In genomic region chr6:130212215-130212874, GRCh38 we compare ENCODE assay signal across 25 cellular contexts. TPM values are rescaled to one million over a fixed set of nuclear protein-coding genes. Genes with fewer than 3 reads are reported as not detected.
DNase-seq lines count a peak whose midpoint lies in the region; ATAC-seq, FAIRE-seq and TF ChIP-seq lines count a peak whose summit lies in the region.
"Had no signal": no experiment of that assay in that cellular context is flagged by ENCODE, and none has a peak within 500 bp of the region (broad histone marks: within the 10 kb centered on the region; RNA-seq: fewer than 3 reads in every experiment).

No MANE protein-coding gene starts in this region.

- H4K5ac ChIP-seq in mesendoderm (ENCODE audit: low read length): no peak overlapping the region

- H3K27ac ChIP-seq in CD8-positive, alpha-beta T cell (ENCODE audit: low read depth, low read length): no peak overlapping the region
- H3K27ac ChIP-seq in mesendoderm (ENCODE audit: low read depth, low read length): no peak overlapping the region
- H3K27ac ChIP-seq in thyroid gland: no peak overlapping the region
- H3K27ac ChIP-seq: 22Rv1, colonic mucosa, Peyer's patch, SJSA1, stomach had no signal

- H3K9ac ChIP-seq in mesendoderm (ENCODE audit: low read length): no peak overlapping the region

- H3K36me3 ChIP-seq in CD8-positive, alpha-beta T cell (ENCODE audit: insufficient read depth, low read length): peaks cover 16% of the 10 kb centered on the region
- H3K36me3 ChIP-seq in mesendoderm (ENCODE audit: control insufficient read depth, insufficient read depth, low read length): no peaks in the 10 kb centered on the region
- H3K36me3 ChIP-seq in thyroid gland: no peaks in the 10 kb centered on the region
- H3K36me3 ChIP-seq: colonic mucosa, Peyer's patch, SJSA1, stomach had no signal

- peak overlapping the region; percentile 83 for H3K18ac ChIP-seq in mesendoderm (ENCODE audit: low read length)

- peak overlapping the region; percentile 34 for H3K4me3 ChIP-seq in CD8-positive, alpha-beta T cell (ENCODE audit: low read depth, low read length)
- no peak overlapping the region for H3K4me3 ChIP-seq in mesendoderm (ENCODE audit: low read length)
- H3K4me3 ChIP-seq in thyroid gland (replicated peaks in 1 of 3): no peak overlapping the region
- H3K4me3 ChIP-seq: colonic mucosa, Peyer's patch, SJSA1, smooth muscle cell, stomach had no signal

- DNase-seq in T-helper 1 cell: no peak
- no peak for DNase-seq in CD8-positive, alpha-beta T cell
- DNase-seq in activated T-helper 2 cell treated with anti-CD3 and anti-CD28 coated beads, Interferon-gamma antibody, Interleukin-2, Interleukin-4, amounts not matched to agents 10 μg/mL and 5 μg/mL and 100 μg/mL, durations not matched to agents 14 hours and 24 hours and 36 hours (ENCODE audit: low spot score): no peak
- DNase-seq in mesendoderm: peak; percentile 25
- DNase-seq in D721Med (ENCODE audit: insufficient read length, low spot score): no peak
- DNase-seq in thyroid gland: no peak
- DNase-seq: activated B cell treated with CpG ODN at 0.5 μM for 24 hours; Calu3; colonic mucosa; EL; MM.1S; NCI-H1436 treated with DMSO at 0.1 percent for 48 hours; NCI-H524; nucleus accumbens; Peyer's patch; stimulated activated CD4-positive, alpha-beta T cell treated with anti-CD3 and anti-CD28 coated beads, Interleukin-2, amount 100 ng/mL, for 48 hours; stomach; T-helper 9 cell had no signal

- H3K56ac ChIP-seq in mesendoderm (ENCODE audit: low read length): peak overlapping the region; percentile 47

- peak overlapping the region; percentile 55 for H3K4me3 Mint-ChIP-seq in T-helper 1 cell treated with Interleukin-12 subunit alpha and Interleukin-12 subunit beta and Interleukin-4 antibody, amounts not matched to agents 30 μg/mL and 1 μg/mL, for 36 hours
- H3K4me3 Mint-ChIP-seq in CD8-positive, alpha-beta T cell: peak overlapping the region; percentile 87
- peak overlapping the region; percentile 10 for H3K4me3 Mint-ChIP-seq in activated T-helper 2 cell treated with anti-CD3 and anti-CD28 coated beads, Interferon-gamma antibody, Interleukin-2, Interleukin-4, amounts not matched to agents 10 μg/mL and 5 μg/mL and 100 μg/mL, durations not matched to agents 14 hours and 24 hours and 36 hours (ENCODE audit: low read depth)
- H3K4me3 Mint-ChIP-seq: activated B cell treated with CpG ODN at 0.5 μM for 24 hours, type B pancreatic cell had no signal

- H2BK120ac ChIP-seq in mesendoderm (ENCODE audit: low read depth, low read length): no peak overlapping the region

- CTCF ChIA-PET in CD8-positive, alpha-beta T cell (lab: Charles Lee): interaction anchor here (0.7 to 2.7 kb wide), 4 partner anchors 11 to 106 kb away, joined by 3 to 12 read pairs (median 4); partner anchors contain the start of gene SAMD3

- no peak overlapping the region for H2BK5ac ChIP-seq in mesendoderm (ENCODE audit: low read length)

- no peak overlapping the region for H3K4me2 ChIP-seq in mesendoderm (ENCODE audit: low read length)
- H3K4me2 ChIP-seq: smooth muscle cell had no signal

- H3K4ac ChIP-seq in mesendoderm (ENCODE audit: low read depth, low read length): no peak overlapping the region

- intact Hi-C loops in CD8-positive, alpha-beta T cell (cut with DNase I, micrococcal nuclease): loop anchor here in 1 of 2 experiments (10.0 kb wide), 1 partner anchor 52 kb away; no protein-coding TSS in a partner anchor
- intact Hi-C loops in activated T-helper 2 cell treated with anti-CD3 and anti-CD28 coated beads, Interferon-gamma antibody, Interleukin-2, Interleukin-4, amounts not matched to agents 10 μg/mL and 5 μg/mL and 100 μg/mL, durations not matched to agents 14 hours and 24 hours and 36 hours (cut with micrococcal nuclease): no loop called here
- intact Hi-C loops in thyroid gland (cut with DNase I): no loop called here

- H2BK15ac ChIP-seq in mesendoderm (replicated peaks; ENCODE audit: low read depth): peak overlapping the region; percentile 92

- POLR2A ChIA-PET in CD8-positive, alpha-beta T cell (lab: Charles Lee): interaction anchor here (0.8 to 1.2 kb wide), 3 partner anchors 11 to 80 kb away, joined by 3 read pairs; partner anchors contain the start of gene SAMD3

- FAIRE-seq in D721Med (lab: Jason Lieb, UNC): no peak

- no peak overlapping the region for H4K8ac ChIP-seq in mesendoderm (ENCODE audit: low read depth, low read length)

- no peaks in the 10 kb centered on the region for H3K27me3 ChIP-seq in CD8-positive, alpha-beta T cell (ENCODE audit: insufficient read depth, low read length)
- H3K27me3 ChIP-seq in mesendoderm (ENCODE audit: insufficient read depth, low read length, poor library complexity) (no peaks in the 10 kb centered on the region), thyroid gland (no peaks in the 10 kb centered on the region)
- H3K27me3 ChIP-seq: colonic mucosa, Peyer's patch, SJSA1, stomach had no signal

- no peaks in the 10 kb centered on the region for H3K27me3 Mint-ChIP-seq in T-helper 1 cell treated with Interleukin-12 subunit alpha and Interleukin-12 subunit beta and Interleukin-4 antibody, amounts not matched to agents 30 μg/mL and 1 μg/mL, for 36 hours (ENCODE audit: low read depth)
- no peaks in the 10 kb centered on the region for H3K27me3 Mint-ChIP-seq in CD8-positive, alpha-beta T cell (ENCODE audit: low read depth)
- H3K27me3 Mint-ChIP-seq in activated T-helper 2 cell treated with anti-CD3 and anti-CD28 coated beads, Interferon-gamma antibody, Interleukin-2, Interleukin-4, amounts not matched to agents 10 μg/mL and 5 μg/mL and 100 μg/mL, durations not matched to agents 14 hours and 24 hours and 36 hours (ENCODE audit: low read depth): no peaks in the 10 kb centered on the region
- H3K27me3 Mint-ChIP-seq: activated B cell treated with CpG ODN at 0.5 μM for 24 hours, type B pancreatic cell had no signal

- H3K9me3 Mint-ChIP-seq in T-helper 1 cell treated with Interleukin-12 subunit alpha and Interleukin-12 subunit beta and Interleukin-4 antibody, amounts not matched to agents 30 μg/mL and 1 μg/mL, for 36 hours: peaks cover 8% of the 10 kb centered on the region
- H3K9me3 Mint-ChIP-seq in CD8-positive, alpha-beta T cell: no peaks in the 10 kb centered on the region
- peaks cover 9% of the 10 kb centered on the region for H3K9me3 Mint-ChIP-seq in activated T-helper 2 cell treated with anti-CD3 and anti-CD28 coated beads, Interferon-gamma antibody, Interleukin-2, Interleukin-4, amounts not matched to agents 10 μg/mL and 5 μg/mL and 100 μg/mL, durations not matched to agents 14 hours and 24 hours and 36 hours
- H3K9me3 Mint-ChIP-seq: activated B cell treated with CpG ODN at 0.5 μM for 24 hours, IgD-negative memory B cell, type B pancreatic cell had no signal

- no peak overlapping the region for H3K27ac Mint-ChIP-seq in T-helper 1 cell treated with Interleukin-12 subunit alpha and Interleukin-12 subunit beta and Interleukin-4 antibody, amounts not matched to agents 30 μg/mL and 1 μg/mL, for 36 hours
- H3K27ac Mint-ChIP-seq in CD8-positive, alpha-beta T cell: peak overlapping the region; percentile 79
- no peak overlapping the region for H3K27ac Mint-ChIP-seq in activated T-helper 2 cell treated with anti-CD3 and anti-CD28 coated beads, Interferon-gamma antibody, Interleukin-2, Interleukin-4, amounts not matched to agents 10 μg/mL and 5 μg/mL and 100 μg/mL, durations not matched to agents 14 hours and 24 hours and 36 hours
- H3K27ac Mint-ChIP-seq: activated B cell treated with CpG ODN at 0.5 μM for 24 hours, IgD-negative memory B cell, type B pancreatic cell had no signal

- no peak for TF ChIP-seq POLR2A in thyroid gland (IDR thresholded peaks at IDR 0.05)

- H3K79me2 ChIP-seq in mesendoderm (ENCODE audit: control insufficient read depth, insufficient read depth, low read length): no peaks in the 10 kb centered on the region

- H3K4me1 Mint-ChIP-seq in T-helper 1 cell treated with Interleukin-12 subunit alpha and Interleukin-12 subunit beta and Interleukin-4 antibody, amounts not matched to agents 30 μg/mL and 1 μg/mL, for 36 hours (ENCODE audit: low read depth): peaks cover 43% of the 10 kb centered on the region
- H3K4me1 Mint-ChIP-seq in CD8-positive, alpha-beta T cell (ENCODE audit: low read depth): peaks cover 84% of the 10 kb centered on the region
- peaks cover 35% of the 10 kb centered on the region for H3K4me1 Mint-ChIP-seq in activated T-helper 2 cell treated with anti-CD3 and anti-CD28 coated beads, Interferon-gamma antibody, Interleukin-2, Interleukin-4, amounts not matched to agents 10 μg/mL and 5 μg/mL and 100 μg/mL, durations not matched to agents 14 hours and 24 hours and 36 hours (ENCODE audit: low read depth)

- no peak for TF ChIP-seq CTCF in CD8-positive, alpha-beta T cell (IDR thresholded peaks at IDR 0.05)
- no peak for TF ChIP-seq CTCF in D721Med (IDR thresholded peaks at IDR 0.05; ENCODE audit: insufficient read depth, missing control alignments)
- no peak for TF ChIP-seq CTCF in thyroid gland (IDR thresholded peaks at IDR 0.05)

- WGBS in mesendoderm (ENCODE audit: extremely low coverage, insufficient coverage, low lambda C conversion rate): no CpG with 5 or more reads among the region's 2 CpGs
- 29 to 31% methylated on average over 2 of the region's 2 CpGs for WGBS in thyroid gland, 2 donors

- ATAC-seq in CD8-positive, alpha-beta T cell: no peak
- ATAC-seq in HG03565 (IDR thresholded peaks at IDR 0.05; ENCODE audit: unreplicated experiment): no peak

- peaks cover 53% of the 10 kb centered on the region for H3K4me1 ChIP-seq in CD8-positive, alpha-beta T cell (ENCODE audit: insufficient read depth, low read length)
- peaks cover 5% of the 10 kb centered on the region for H3K4me1 ChIP-seq in mesendoderm (ENCODE audit: control insufficient read depth, low read depth, low read length)
- no peaks in the 10 kb centered on the region for H3K4me1 ChIP-seq in thyroid gland
- H3K4me1 ChIP-seq: colonic mucosa, Peyer's patch, SJSA1, stomach had no signal

- peak overlapping the region; percentile 18 for H2AK5ac ChIP-seq in mesendoderm (ENCODE audit: low read length)

- no peak overlapping the region for H3K23ac ChIP-seq in mesendoderm (ENCODE audit: low read length)

- H3K9me3 ChIP-seq in CD8-positive, alpha-beta T cell (ENCODE audit: low read length): no peaks in the 10 kb centered on the region
- no peaks in the 10 kb centered on the region for H3K9me3 ChIP-seq in thyroid gland
- H3K9me3 ChIP-seq: colonic mucosa, Peyer's patch, SJSA1, stomach had no signal

- H3K79me1 ChIP-seq in mesendoderm (ENCODE audit: low read length): no peaks in the 10 kb centered on the region

- peaks cover 59% of the 10 kb centered on the region for H3K36me3 Mint-ChIP-seq in T-helper 1 cell treated with Interleukin-12 subunit alpha and Interleukin-12 subunit beta and Interleukin-4 antibody, amounts not matched to agents 30 μg/mL and 1 μg/mL, for 36 hours (ENCODE audit: low read depth)
- peaks cover 64% of the 10 kb centered on the region for H3K36me3 Mint-ChIP-seq in CD8-positive, alpha-beta T cell
- H3K36me3 Mint-ChIP-seq in activated T-helper 2 cell treated with anti-CD3 and anti-CD28 coated beads, Interferon-gamma antibody, Interleukin-2, Interleukin-4, amounts not matched to agents 10 μg/mL and 5 μg/mL and 100 μg/mL, durations not matched to agents 14 hours and 24 hours and 36 hours (ENCODE audit: low read depth): peaks cover 60% of the 10 kb centered on the region
- H3K36me3 Mint-ChIP-seq: IgD-negative memory B cell, type B pancreatic cell had no signal

RNA-seq across cellular contexts. Expression of gene SAMD3, which starts 10.4 kb away (rescaled TPM):
- 10 to 100 TPM; 41.0 to 44.4 TPM for total RNA-seq in CD8-positive, alpha-beta T cell
- 3.2 and 3.4 TPM in 2 replicates for total RNA-seq in activated T-helper 2 cell treated with anti-CD3 and anti-CD28 coated beads, Interferon-gamma antibody, Interleukin-2, Interleukin-4, amounts not matched to agents 10 μg/mL and 5 μg/mL and 100 μg/mL, durations not matched to agents 14 hours and 24 hours and 36 hours
- polyA plus RNA-seq in mesendoderm (2013, experiment 1 of 2): 6.8 TPM
- 6.4 TPM for polyA plus RNA-seq in mesendoderm (2013, experiment 2 of 2)
- total RNA-seq in thyroid gland: 1 to 10 TPM in 1 of 4 donors, under 1 TPM in 1, not detected in 2; 0.17 to 2.0 TPM
- total RNA-seq: activated B cell treated with CpG ODN at 0.5 μM for 24 hours, Calu3 had no signal

Comparison
In these comparisons a context has a peak if more than half of its experiments do, and no peak if none do; other contexts are left out.
1. H3K4me3 Mint-ChIP-seq: peak in every context shown above with its lines; median percentile 87 in CD8-positive, alpha-beta T cell; 55 in T-helper 1 cell treated with Interleukin-12 subunit alpha and Interleukin-12 subunit beta and Interleukin-4 antibody, amounts not matched to agents 30 μg/mL and 1 μg/mL, for 36 hours; 10 in activated T-helper 2 cell treated with anti-CD3 and anti-CD28 coated beads, Interferon-gamma antibody, Interleukin-2, Interleukin-4, amounts not matched to agents 10 μg/mL and 5 μg/mL and 100 μg/mL, durations not matched to agents 14 hours and 24 hours and 36 hours.